ENCODE assay signal across 8 cellular contexts in the genomic region with DNA sequence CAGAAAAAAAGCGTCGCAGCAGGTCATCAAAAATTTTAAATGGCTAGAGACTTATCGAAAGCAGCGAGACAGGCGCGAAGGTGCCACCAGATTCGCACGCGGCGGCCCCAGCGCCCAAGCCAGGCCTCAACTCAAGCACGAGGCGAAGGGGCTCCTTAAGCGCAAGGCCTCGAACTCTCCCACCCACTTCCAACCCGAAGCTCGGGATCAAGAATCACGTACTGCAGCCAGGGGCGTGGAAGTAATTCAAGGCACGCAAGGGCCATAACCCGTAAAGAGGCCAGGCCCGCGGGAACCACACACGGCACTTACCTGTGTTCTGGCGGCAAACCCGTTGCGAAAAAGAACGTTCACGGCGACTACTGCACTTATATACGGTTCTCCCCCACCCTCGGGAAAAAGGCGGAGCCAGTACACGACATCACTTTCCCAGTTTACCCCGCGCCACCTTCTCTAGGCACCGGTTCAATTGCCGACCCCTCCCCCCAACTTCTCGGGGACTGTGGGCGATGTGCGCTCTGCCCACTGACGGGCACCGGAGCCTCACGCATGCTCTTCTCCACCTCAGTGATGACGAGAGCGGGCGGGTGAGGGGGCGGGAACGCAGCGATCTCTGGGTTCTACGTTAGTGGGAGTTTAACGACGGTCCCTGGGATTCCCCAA. TPM values are rescaled to one million over a fixed set of nuclear protein-coding genes. Genes with fewer than 3 reads are reported as not detected.
DNase-seq lines count a peak whose midpoint lies in the region; TF ChIP-seq lines count a peak whose summit lies in the region.

A gene (minus strand): TSS at position 345 of the 663 bp plus-strand sequence. CDS start 1,006 bp downstream, outside the sequence.

- peaks cover 47% of the 10 kb centered on the region for H3K79me2 ChIP-seq in SK-N-SH (ENCODE audit: insufficient read depth)

- no peak for TF ChIP-seq RAD21 in SK-N-SH (IDR thresholded peaks at IDR 0.05; ENCODE audit: low read length)

- CTCF ChIA-PET in SK-N-SH (lab: Yijun Ruan, JAX), result interaction anchor here (1.0 to 2.3 kb wide), 5 partner anchors 10 to 132 kb away, joined by 3 to 6 read pairs (median 4); a partner anchor contains a TSS

- H3K9me2 ChIP-seq in SK-N-SH, result no peaks in the 10 kb centered on the region

- TF ChIP-seq CTCF in HFF-Myc (IDR thresholded peaks at IDR 0.05; ENCODE audit: low read depth, low read length, missing control alignments) (no peak), NB4 (IDR thresholded peaks at IDR 0.05; ENCODE audit: low read depth, low read length) (no peak), SK-N-SH (IDR thresholded peaks at IDR 0.05) (no peak), suprapubic skin (IDR thresholded peaks at IDR 0.05) (no peak)

- POLR2A ChIA-PET in SK-N-SH (lab: Yijun Ruan, JAX), result interaction anchor here (0.6 to 2.7 kb wide), 16 partner anchors 8 to 134 kb away, joined by 3 to 16 read pairs (median 4); a partner anchor contains a TSS

- no peak for TF ChIP-seq EP300 in SK-N-SH (IDR thresholded peaks at IDR 0.05; ENCODE audit: borderline replicate concordance in 1 of 2, low read depth in 1 of 2, low read length in 1 of 2)
- peak; percentile 63 for TF ChIP-seq EP300 in suprapubic skin (IDR thresholded peaks at IDR 0.05)

- peaks cover 36 to 43% of the 10 kb centered on the region in 2 experiments for H3K36me3 ChIP-seq in SK-N-SH (replicated peaks in 1 of 2; ENCODE audit: control insufficient read depth in 1 of 2, insufficient read depth in 2 of 2, low read length in 1 of 2)
- peaks cover 34% of the 10 kb centered on the region for H3K36me3 ChIP-seq in suprapubic skin

- DNase-seq in GM03348 (ENCODE audit: low spot score) (peak; percentile 97), HFF-Myc (ENCODE audit: extremely low read depth, low read depth) (peak; percentile 99), NB4 (ENCODE audit: low read depth) (peak; percentile 100), SK-N-SH (peak; percentile 96), germinal center (ENCODE audit: low spot score) (peak; percentile 94), nucleus accumbens (lab: John Stamatoyannopoulos, UW) (peak; percentile 95 to 100 (median 99)), suprapubic skin (ENCODE audit: low spot score in 2 of 2) (peak; percentile 100)
- peak; percentile 100 for DNase-seq in activated naive CD4-positive, alpha-beta T cell treated with anti-CD3 and anti-CD28 coated beads, Interleukin-2, amount 50 U/mL, for 16 hours

- H4K20me1 ChIP-seq in SK-N-SH (ENCODE audit: insufficient read depth), result peaks cover 48% of the 10 kb centered on the region

- TF ChIP-seq POLR2A in NB4 (IDR thresholded peaks at IDR 0.05; ENCODE audit: extremely low read depth, insufficient read length) (peak; percentile 100), suprapubic skin (IDR thresholded peaks at IDR 0.05) (peak; percentile 99)

- H3K9me3 ChIP-seq in SK-N-SH (no peaks in the 10 kb centered on the region), suprapubic skin (no peaks in the 10 kb centered on the region)

- H3K9ac ChIP-seq in SK-N-SH, result peak within 1 kb of the TSS; percentile 100

- H3K27ac ChIP-seq in SK-N-SH (ENCODE audit: low read depth in 2 of 2, low read length in 1 of 2) (peak within 1 kb of the TSS; percentile 98 to 99), suprapubic skin (peak within 1 kb of the TSS; percentile 99)

- H3K4me1 ChIP-seq in SK-N-SH (ENCODE audit: control insufficient read depth in 1 of 2, insufficient read depth in 2 of 2, low read depth in 1 of 2, low read length in 1 of 2) (peaks cover 12 to 18% of the 10 kb centered on the region in 2 experiments; a peak in 3 of 4 replicates), suprapubic skin (peaks cover 56% of the 10 kb centered on the region)

- H2AFZ ChIP-seq in SK-N-SH (ENCODE audit: low read depth), result peak within 1 kb of the TSS; percentile 67

- whole genome bisulfite sequencing in SK-N-SH (ENCODE audit: low lambda C conversion rate), result 0% methylated on average over 27 of the region's 53 CpGs
- WGBS in suprapubic skin, result under 1% methylated on average over 51 of the region's 53 CpGs

- H3K4me3 ChIP-seq in HFF-Myc (replicated peaks; ENCODE audit: low read depth, low read length), result peak within 1 kb of the TSS; percentile 83
- H3K4me3 ChIP-seq in NB4 (ENCODE audit: low read depth, low read length), result peak within 1 kb of the TSS; percentile 80
- peak within 1 kb of the TSS; percentile 95 to 99 for H3K4me3 ChIP-seq in SK-N-SH (ENCODE audit: low read depth in 2 of 2, low read length in 1 of 2)
- H3K4me3 ChIP-seq in suprapubic skin, result peak within 1 kb of the TSS; percentile 93

- peaks cover 48% of the 10 kb centered on the region for H3F3A ChIP-seq in SK-N-SH (replicated peaks; ENCODE audit: insufficient read depth)

- H3K27me3 ChIP-seq in SK-N-SH (ENCODE audit: insufficient read depth) (no peaks in the 10 kb centered on the region), suprapubic skin (no peaks in the 10 kb centered on the region)

- peak within 1 kb of the TSS; percentile 96 for H3K4me2 ChIP-seq in SK-N-SH

TF ChIP-seq in SK-N-SH, 30 proteins besides CTCF, POLR2A, EP300 and RAD21 (continues in another document):
- TF ChIP-seq POLR2AphosphoS5 (IDR thresholded peaks at IDR 0.05; ENCODE audit: low read depth, low read length) (peak; percentile 100), RCOR1 (IDR thresholded peaks at IDR 0.05; ENCODE audit: low read length) (peak; percentile 40; the same call in 1 of the 2 replicates), JUND (IDR thresholded peaks at IDR 0.05) (peak; percentile 42; the same call in 1 of the 2 replicates), FOXM1 (IDR thresholded peaks at IDR 0.05; ENCODE audit: low read depth) (no peak), YY1 (IDR thresholded peaks at IDR 0.05; ENCODE audit: low read depth) (peak; percentile 69), SIN3A (IDR thresholded peaks at IDR 0.05; ENCODE audit: borderline replicate concordance, low read depth, low read length) (peak; percentile 95; the same call in 1 of the 2 replicates), SMC3 (IDR thresholded peaks at IDR 0.05; ENCODE audit: low read depth, low read length) (0 out of 2 replicates have a peak, but pooled peaks have one; percentile 9), NFIC (IDR thresholded peaks at IDR 0.05; ENCODE audit: borderline replicate concordance) (peak; percentile 38), CHD2 (IDR thresholded peaks at IDR 0.05; ENCODE audit: low read length, partially characterized antibody) (peak; percentile 91)
- TF ChIP-seq, protein P1, sequence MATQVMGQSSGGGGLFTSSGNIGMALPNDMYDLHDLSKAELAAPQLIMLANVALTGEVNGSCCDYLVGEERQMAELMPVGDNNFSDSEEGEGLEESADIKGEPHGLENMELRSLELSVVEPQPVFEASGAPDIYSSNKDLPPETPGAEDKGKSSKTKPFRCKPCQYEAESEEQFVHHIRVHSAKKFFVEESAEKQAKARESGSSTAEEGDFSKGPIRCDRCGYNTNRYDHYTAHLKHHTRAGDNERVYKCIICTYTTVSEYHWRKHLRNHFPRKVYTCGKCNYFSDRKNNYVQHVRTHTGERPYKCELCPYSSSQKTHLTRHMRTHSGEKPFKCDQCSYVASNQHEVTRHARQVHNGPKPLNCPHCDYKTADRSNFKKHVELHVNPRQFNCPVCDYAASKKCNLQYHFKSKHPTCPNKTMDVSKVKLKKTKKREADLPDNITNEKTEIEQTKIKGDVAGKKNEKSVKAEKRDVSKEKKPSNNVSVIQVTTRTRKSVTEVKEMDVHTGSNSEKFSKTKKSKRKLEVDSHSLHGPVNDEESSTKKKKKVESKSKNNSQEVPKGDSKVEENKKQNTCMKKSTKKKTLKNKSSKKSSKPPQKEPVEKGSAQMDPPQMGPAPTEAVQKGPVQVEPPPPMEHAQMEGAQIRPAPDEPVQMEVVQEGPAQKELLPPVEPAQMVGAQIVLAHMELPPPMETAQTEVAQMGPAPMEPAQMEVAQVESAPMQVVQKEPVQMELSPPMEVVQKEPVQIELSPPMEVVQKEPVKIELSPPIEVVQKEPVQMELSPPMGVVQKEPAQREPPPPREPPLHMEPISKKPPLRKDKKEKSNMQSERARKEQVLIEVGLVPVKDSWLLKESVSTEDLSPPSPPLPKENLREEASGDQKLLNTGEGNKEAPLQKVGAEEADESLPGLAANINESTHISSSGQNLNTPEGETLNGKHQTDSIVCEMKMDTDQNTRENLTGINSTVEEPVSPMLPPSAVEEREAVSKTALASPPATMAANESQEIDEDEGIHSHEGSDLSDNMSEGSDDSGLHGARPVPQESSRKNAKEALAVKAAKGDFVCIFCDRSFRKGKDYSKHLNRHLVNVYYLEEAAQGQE (IDR thresholded peaks at IDR 0.05; ENCODE audit: low read depth, low read length), result peak; percentile 83
- TF ChIP-seq, protein P2, sequence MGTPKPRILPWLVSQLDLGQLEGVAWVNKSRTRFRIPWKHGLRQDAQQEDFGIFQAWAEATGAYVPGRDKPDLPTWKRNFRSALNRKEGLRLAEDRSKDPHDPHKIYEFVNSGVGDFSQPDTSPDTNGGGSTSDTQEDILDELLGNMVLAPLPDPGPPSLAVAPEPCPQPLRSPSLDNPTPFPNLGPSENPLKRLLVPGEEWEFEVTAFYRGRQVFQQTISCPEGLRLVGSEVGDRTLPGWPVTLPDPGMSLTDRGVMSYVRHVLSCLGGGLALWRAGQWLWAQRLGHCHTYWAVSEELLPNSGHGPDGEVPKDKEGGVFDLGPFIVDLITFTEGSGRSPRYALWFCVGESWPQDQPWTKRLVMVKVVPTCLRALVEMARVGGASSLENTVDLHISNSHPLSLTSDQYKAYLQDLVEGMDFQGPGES (IDR thresholded peaks at IDR 0.05; ENCODE audit: low read depth, low read length), result peak; percentile 94
- TF ChIP-seq, protein P3, sequence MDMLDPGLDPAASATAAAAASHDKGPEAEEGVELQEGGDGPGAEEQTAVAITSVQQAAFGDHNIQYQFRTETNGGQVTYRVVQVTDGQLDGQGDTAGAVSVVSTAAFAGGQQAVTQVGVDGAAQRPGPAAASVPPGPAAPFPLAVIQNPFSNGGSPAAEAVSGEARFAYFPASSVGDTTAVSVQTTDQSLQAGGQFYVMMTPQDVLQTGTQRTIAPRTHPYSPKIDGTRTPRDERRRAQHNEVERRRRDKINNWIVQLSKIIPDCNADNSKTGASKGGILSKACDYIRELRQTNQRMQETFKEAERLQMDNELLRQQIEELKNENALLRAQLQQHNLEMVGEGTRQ (IDR thresholded peaks at IDR 0.05; ENCODE audit: borderline replicate concordance, low read depth, low read length), result no peak

RNA-seq across cellular contexts. Expression of the gene that starts here (rescaled TPM):
- 10,787 and 14,148 TPM in 2 replicates for polyA plus RNA-seq in SK-N-SH (2012; rRNA removed)
- polyA plus RNA-seq in SK-N-SH (2012; cell fraction: cytosol; rRNA removed), result 13,584 and 14,065 TPM in 2 replicates
- polyA plus RNA-seq in SK-N-SH (2012; cell fraction: nucleus; rRNA removed), result 2,616 and 4,114 TPM in 2 replicates
- total RNA-seq in suprapubic skin, result over 10,000 TPM in 3 of 4 donors, 1,000 to 10,000 TPM in 1; 8,061 to 12,310 (median 11,939) TPM

Comparison
In these comparisons a context has a peak if more than half of its experiments do, and no peak if none do; other contexts are left out.
1. Peak in every context shown above with its lines: DNase-seq, H3K4me3 ChIP-seq and H3K27ac ChIP-seq.